ENCODE assay signal across 11 cellular contexts in the genomic region with DNA sequence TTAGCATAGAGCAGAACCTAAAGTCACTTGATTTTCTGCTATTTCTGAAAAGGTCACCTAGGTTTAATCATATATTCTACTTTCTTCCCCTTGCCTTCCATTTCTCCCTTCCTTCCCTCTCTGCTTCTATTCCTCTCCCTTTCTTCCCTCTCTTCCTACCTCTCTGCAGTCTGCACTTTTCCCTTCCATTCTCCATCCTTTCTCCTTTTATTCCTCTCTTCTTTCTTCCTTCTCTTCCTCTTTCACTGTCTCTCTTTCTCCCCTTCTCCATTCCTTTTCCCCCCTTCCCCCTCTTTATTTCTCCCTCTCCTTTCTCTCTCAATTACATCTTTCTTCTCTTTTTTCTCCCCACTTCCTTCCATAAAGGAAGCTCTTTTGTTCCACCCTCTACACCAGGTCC.
"Had no signal": no experiment of that assay in that cellular context is flagged by ENCODE, and none has a peak within 500 bp of the region (broad histone marks: within the 10 kb centered on the region; RNA-seq: fewer than 3 reads in every experiment).

No MANE protein-coding gene starts in this region.

- H3K27ac ChIP-seq: GM23248 had no signal

- FAIRE-seq: H1, H54 had no signal

- H3K9ac ChIP-seq: GM23248 had no signal

- ATAC-seq: GM23338, HCT116 had no signal

- DNase-seq: GM23248, GOT3, H7, H9, HCEC 1CT, HFFc6 had no signal

- H3K4me1 ChIP-seq: HAP-1 had no signal

- H2AFZ ChIP-seq: GM23248, GM23338 had no signal

- H3K36me3 ChIP-seq: HAP-1 had no signal

- H3K4me3 ChIP-seq: GM23248, GM23338, HAP-1 had no signal

- H3K4me2 ChIP-seq: GM23338 had no signal

- H3K9me3 ChIP-seq: HAP-1 had no signal
